2 cellular contexts compared by ENCODE assay signal in genomic region chr3:65939841-65940246, GRCh38.
TF ChIP-seq lines count a peak whose summit lies in the region.

No MANE protein-coding gene starts in this region.

TF ChIP-seq in SK-N-SH treated with all-trans-retinoic acid at 6 μM for 48 hours, 23 proteins besides CTCF, POLR2A, EP300 and RAD21 (continued from another document):
- TF ChIP-seq RARB (CRISPR knock-in tag; IDR thresholded peaks at IDR 0.05) (no peak), TSHZ2 (CRISPR knock-in tag; IDR thresholded peaks at IDR 0.05) (no peak), ARNTL (CRISPR knock-in tag; IDR thresholded peaks at IDR 0.05; ENCODE audit: borderline replicate concordance, low read depth) (no peak), ISL1 (CRISPR knock-in tag; IDR thresholded peaks at IDR 0.05) (no peak), ZNF8 (CRISPR knock-in tag; IDR thresholded peaks at IDR 0.05) (no peak), TCF4 (CRISPR knock-in tag; IDR thresholded peaks at IDR 0.05; ENCODE audit: borderline replicate concordance) (no peak), ZNF70 (CRISPR knock-in tag; IDR thresholded peaks at IDR 0.05) (no peak), BACH2 (CRISPR knock-in tag; IDR thresholded peaks at IDR 0.05; ENCODE audit: borderline replicate concordance) (no peak)

TF ChIP-seq in SK-N-SH, 30 proteins besides CTCF, POLR2A, EP300 and RAD21 (continued from another document):
- TF ChIP-seq ZBTB33 (IDR thresholded peaks at IDR 0.05; ENCODE audit: borderline replicate concordance, low read depth) (no peak), SMC3 (IDR thresholded peaks at IDR 0.05; ENCODE audit: low read depth, low read length) (no peak), YY1 (IDR thresholded peaks at IDR 0.05; ENCODE audit: low read depth) (no peak), EZH2phosphoT487 (IDR thresholded peaks at IDR 0.05; ENCODE audit: borderline replicate concordance, low read depth) (no peak), RCOR1 (IDR thresholded peaks at IDR 0.05; ENCODE audit: low read length) (no peak), REST (IDR thresholded peaks at IDR 0.05; ENCODE audit: low read depth, low read length) (no peak), CHD2 (IDR thresholded peaks at IDR 0.05; ENCODE audit: low read length, partially characterized antibody) (no peak), RFX5 (IDR thresholded peaks at IDR 0.05; ENCODE audit: low read length) (no peak), FOSL2 (IDR thresholded peaks at IDR 0.05; ENCODE audit: borderline replicate concordance, low read depth) (no peak), PBX3 (IDR thresholded peaks at IDR 0.05) (no peak)
